33 cellular contexts compared by ENCODE assay signal in the genomic region with DNA sequence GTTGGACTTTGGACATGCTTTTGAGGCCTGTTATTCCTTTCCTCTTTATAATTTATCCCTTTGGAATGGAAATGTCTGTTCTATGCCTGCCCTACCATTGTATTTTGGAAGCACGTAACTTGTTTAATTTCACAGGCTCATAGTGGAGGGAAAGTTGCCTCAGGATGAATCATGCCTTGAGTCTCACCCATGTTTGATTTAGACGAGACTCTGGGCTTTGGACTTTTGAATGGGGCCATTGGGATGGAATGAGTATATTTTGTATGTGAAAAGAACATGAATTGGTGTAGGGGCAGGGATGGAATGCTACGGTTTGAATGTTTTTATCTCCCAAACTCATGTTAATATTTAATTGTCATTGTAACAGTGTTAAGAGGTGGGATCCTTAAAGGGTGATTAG. TPM values are rescaled to one million over a fixed set of nuclear protein-coding genes. Genes with fewer than 3 reads are reported as not detected.
"Had no signal": no experiment of that assay in that cellular context is flagged by ENCODE, and none has a peak within 500 bp of the region (broad histone marks: within the 10 kb centered on the region; RNA-seq: fewer than 3 reads in every experiment).

No MANE protein-coding gene starts in this region.

- DNase-seq: nephron progenitor cell; occipital lobe; ovary; psoas muscle; right cardiac atrium; spleen; stimulated activated CD4-positive, alpha-beta T cell treated with anti-CD3 and anti-CD28 coated beads, Interleukin-12 subunit alpha, Interleukin-12 subunit beta, amount 100 ng/mL, for 4 hours; stimulated activated CD4-positive, alpha-beta T cell treated with anti-CD3 and anti-CD28 coated beads, Interleukin-1b, Interleukin-23, amount 100 ng/mL, for 48 hours; stimulated activated CD4-positive, alpha-beta T cell treated with anti-CD3 and anti-CD28 coated beads, Interleukin-4, amount 100 ng/mL, for 1 hour; stimulated activated CD4-positive, alpha-beta T cell treated with anti-CD3 and anti-CD28 coated beads, Interleukin-4, amount 100 ng/mL, for 4 hours; stimulated activated CD8-positive, alpha-beta memory T cell treated with anti-CD3 and anti-CD28 coated beads, Interleukin-4, amount 100 ng/mL, for 48 hours; stimulated activated naive CD4-positive, alpha-beta T cell; stimulated activated naive CD8-positive, alpha-beta T cell treated with anti-CD3 and anti-CD28 coated beads, Interleukin-15, amount 100 ng/mL, for 72 hours; stimulated activated naive CD8-positive, alpha-beta T cell treated with anti-CD3 and anti-CD28 coated beads, Interleukin-15, Interleukin-2, amounts not matched to agents 100 U/mL and 50 U/mL, for 24 hours; substantia nigra; testis; tibial artery; transverse colon; upper lobe of right lung; uterus had no signal

- H3K4me3 ChIP-seq: neural progenitor cell, ovary, psoas muscle, skin epidermis, smooth muscle cell, spleen, suprapubic skin, testis, tibial artery, transverse colon, upper lobe of right lung, uterus had no signal

- H3K9me3 Mint-ChIP-seq: naive thymus-derived CD8-positive, alpha-beta T cell; natural killer cell treated with Interleukin-12 subunit alpha and Interleukin-12 subunit beta and Interleukin-15 and Interleukin-18, amount 100 ng/mL, for 72 hours; stimulated activated memory B cell treated with anti-CD40 and anti-IgM and Interleukin-4, amounts not matched to agents 10 μg/mL and 1 μg/mL and 100 μg/mL, for 72 hours had no signal

- H3K4me1 Mint-ChIP-seq: nephron progenitor cell had no signal

- H3K27ac Mint-ChIP-seq: nephron progenitor cell; neural progenitor cell; progenitor cell of endocrine pancreas; stimulated activated memory B cell treated with anti-CD40 and anti-IgM and Interleukin-4, amounts not matched to agents 10 μg/mL and 1 μg/mL and 100 μg/mL, for 72 hours; type B pancreatic cell had no signal

- H3K4me1 ChIP-seq: neural progenitor cell, parathyroid adenoma, suprapubic skin, testis, upper lobe of right lung, uterus had no signal

- H3K4me2 ChIP-seq: neural progenitor cell, smooth muscle cell had no signal

- H3K9ac ChIP-seq: neural progenitor cell, parathyroid adenoma had no signal

- H3K4me3 Mint-ChIP-seq: naive thymus-derived CD8-positive, alpha-beta T cell; natural killer cell treated with Interleukin-12 subunit alpha and Interleukin-12 subunit beta and Interleukin-15 and Interleukin-18, amount 100 ng/mL, for 72 hours; nephron progenitor cell; neural progenitor cell; stimulated activated memory B cell treated with anti-CD40 and anti-IgM and Interleukin-4, amounts not matched to agents 10 μg/mL and 1 μg/mL and 100 μg/mL, for 72 hours; stimulated activated naive CD8-positive, alpha-beta T cell treated with anti-CD3 and anti-CD28 coated beads, Interleukin-15, amount 100 ng/mL, for 72 hours; type B pancreatic cell had no signal

- ATAC-seq: naive thymus-derived CD8-positive, alpha-beta T cell; psoas muscle; right cardiac atrium; sciatic nerve; stimulated activated memory B cell treated with anti-CD40 and anti-IgM and Interleukin-4, amounts not matched to agents 10 μg/mL and 1 μg/mL and 100 μg/mL, for 72 hours; stimulated activated naive CD8-positive, alpha-beta T cell treated with anti-CD3 and anti-CD28 coated beads, Interleukin-15, amount 100 ng/mL, for 72 hours had no signal

- H3K36me3 ChIP-seq: neural progenitor cell, ovary, transverse colon, upper lobe of right lung, uterus had no signal

- H3K79me2 ChIP-seq: parathyroid adenoma had no signal

- H3K9me3 ChIP-seq: ovary, psoas muscle, spleen, suprapubic skin, testis, tibial artery, transverse colon, upper lobe of right lung, uterus had no signal

- H3K27me3 Mint-ChIP-seq: naive thymus-derived CD8-positive, alpha-beta T cell; natural killer cell treated with Interleukin-12 subunit alpha and Interleukin-12 subunit beta and Interleukin-15 and Interleukin-18, amount 100 ng/mL, for 72 hours; progenitor cell of endocrine pancreas; stimulated activated memory B cell treated with anti-CD40 and anti-IgM and Interleukin-4, amounts not matched to agents 10 μg/mL and 1 μg/mL and 100 μg/mL, for 72 hours; stimulated activated naive CD8-positive, alpha-beta T cell treated with anti-CD3 and anti-CD28 coated beads, Interleukin-15, amount 100 ng/mL, for 72 hours; type B pancreatic cell had no signal

- H2AFZ ChIP-seq: neural progenitor cell, parathyroid adenoma had no signal

- H3K27ac ChIP-seq: neural progenitor cell, ovary, parathyroid adenoma, psoas muscle, spleen, suprapubic skin, testis, tibial artery, transverse colon, upper lobe of right lung, uterus had no signal

- H3K27me3 ChIP-seq: neural progenitor cell, ovary, spleen, suprapubic skin, testis, tibial artery, transverse colon, upper lobe of right lung, uterus had no signal

RNA-seq across cellular contexts. Expression of gene C8G, which starts 10.8 kb away (rescaled TPM):
- total RNA-seq: occipital lobe, osteoblast, sciatic nerve, smooth muscle cell, uterus had no signal

RNA-seq across cellular contexts. Expression of gene LCN12, which starts 17.8 kb away (rescaled TPM):
- total RNA-seq: occipital lobe, osteoblast, smooth muscle cell, urinary bladder had no signal
- polyA plus RNA-seq: naive thymus-derived CD8-positive, alpha-beta T cell; smooth muscle cell had no signal

RNA-seq across cellular contexts. Expression of gene PTGDS, which starts 43.1 kb away (rescaled TPM):
- total RNA-seq: progenitor cell of endocrine pancreas had no signal
